ENCODE assay signal across 8 cellular contexts in the genomic region with DNA sequence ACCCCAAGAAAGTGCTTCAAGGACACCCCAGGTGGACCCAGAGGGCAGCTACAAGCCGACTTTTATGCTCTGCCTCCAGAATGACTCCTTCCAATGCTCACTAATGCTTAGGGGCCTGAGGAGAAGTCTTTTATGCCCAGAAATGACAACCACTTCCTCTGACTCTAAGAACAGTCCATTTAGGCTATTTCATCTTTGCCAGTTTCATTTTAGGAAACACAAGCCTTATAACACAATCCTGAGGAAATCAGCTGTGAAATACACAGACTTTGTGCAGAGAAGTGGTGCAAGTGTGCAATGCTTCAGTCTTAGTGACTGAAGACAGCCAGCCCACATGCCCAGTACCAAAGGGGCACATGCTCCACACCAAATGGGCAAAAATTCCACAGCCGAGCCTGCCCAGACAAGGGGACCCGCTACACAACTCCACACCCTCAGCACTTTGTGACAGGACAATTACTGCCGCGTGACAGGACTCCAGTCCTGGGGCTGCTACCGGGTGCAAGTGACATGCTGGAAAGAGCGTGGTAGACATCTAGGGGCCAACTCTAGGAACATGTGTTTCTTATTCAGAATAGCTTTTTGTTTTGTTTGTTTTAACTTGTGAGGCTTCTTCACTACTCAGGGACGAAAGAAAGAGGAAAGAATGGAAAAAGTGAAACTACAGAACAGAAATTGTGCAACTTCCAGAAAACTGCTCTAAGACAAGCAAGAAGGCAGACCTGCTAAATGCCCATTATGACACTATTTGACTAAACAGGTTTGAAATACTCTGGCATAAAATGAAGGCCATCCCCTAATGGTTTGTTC. TPM values are rescaled to one million over a fixed set of nuclear protein-coding genes. Genes with fewer than 3 reads are reported as not detected.
DNase-seq lines count a peak whose midpoint lies in the region; TF ChIP-seq lines count a peak whose summit lies in the region.

No MANE protein-coding gene starts in this region.

- H3K27me3 ChIP-seq in HL-60 (ENCODE audit: insufficient read depth, poor library complexity, severe bottlenecking) (no peaks in the 10 kb centered on the region), liver (ENCODE audit: control insufficient read depth in 4 of 4, insufficient read depth in 4 of 4, low read length in 3 of 4) (no peaks in the 10 kb centered on the region), transverse colon (no peaks in the 10 kb centered on the region)

- CTCF ChIA-PET in Calu3 (lab: Charles Lee): interaction anchor here (1.0 to 2.1 kb wide), 2 partner anchors 94 to 96 kb away, joined by 3 to 4 read pairs; no protein-coding TSS in a partner anchor
- CTCF ChIA-PET in MCF 10A (lab: Yijun Ruan, JAX): interaction anchor here (0.6 to 1.3 kb wide), 3 partner anchors 12 to 245 kb away, joined by 3 to 5 read pairs (median 4); no protein-coding TSS in a partner anchor
- CTCF ChIA-PET in OCI-LY7 (lab: Charles Lee; ENCODE audit: unreplicated experiment): no interaction called here

- H3K27me3 Mint-ChIP-seq in Calu3 (ENCODE audit: unreplicated experiment) (no peaks in the 10 kb centered on the region), MCF 10A (ENCODE audit: insufficient read depth, unreplicated experiment) (no peaks in the 10 kb centered on the region)

- H3K4me3 ChIP-seq in HL-60 (replicated peaks; ENCODE audit: insufficient read depth, low read length) (peak overlapping the region; percentile 35), liver (ENCODE audit: low read depth in 1 of 3, low read length in 3 of 3) (peak overlapping the region; percentile 14 to 34 (median 20)), transverse colon (peak overlapping the region in 3 of 4 donors; percentile 2 to 21 (median 4)), OCI-LY7 (ENCODE audit: low read depth, low read length, poor library complexity, severe bottlenecking) (no peak overlapping the region)

- no peaks in the 10 kb centered on the region for H3K9me2 ChIP-seq in OCI-LY7 (ENCODE audit: insufficient read depth, low read length)

- H3K27ac ChIP-seq in HL-60 (replicated peaks): peak overlapping the region; percentile 68
- H3K27ac ChIP-seq in liver (ENCODE audit: low read depth in 1 of 2, low read length in 2 of 2): peak overlapping the region; percentile 38 to 61
- peak overlapping the region; percentile 22 to 55 (median 40) for H3K27ac ChIP-seq in transverse colon
- no peak overlapping the region for H3K27ac ChIP-seq in OCI-LY7 (ENCODE audit: low read depth, low read length, poor library complexity, severe bottlenecking)

- H3K27ac Mint-ChIP-seq in Calu3 (ENCODE audit: unreplicated experiment) (no peak overlapping the region), MCF 10A (ENCODE audit: low read depth, unreplicated experiment) (no peak overlapping the region)

- H3K79me2 ChIP-seq in OCI-LY7 (ENCODE audit: insufficient read depth, low read depth, low read length): no peaks in the 10 kb centered on the region

- no peaks in the 10 kb centered on the region for H4K20me1 ChIP-seq in OCI-LY7 (ENCODE audit: insufficient read depth, low read length)

- H3K4me1 Mint-ChIP-seq in Calu3 (ENCODE audit: low read depth, unreplicated experiment) (no peaks in the 10 kb centered on the region), MCF 10A (ENCODE audit: insufficient read depth, unreplicated experiment) (peaks cover 4% of the 10 kb centered on the region)

- H3K9me3 Mint-ChIP-seq in Calu3 (ENCODE audit: low read depth, unreplicated experiment): peaks cover 6% of the 10 kb centered on the region
- peaks cover 10% of the 10 kb centered on the region for H3K9me3 Mint-ChIP-seq in MCF 10A (ENCODE audit: unreplicated experiment)

- BruUV-seq in Calu3 (replicated peaks; lab: Mats Ljungman, UMichigan) (no TSS peak), MCF 10A (replicated peaks; lab: Mats Ljungman, UMichigan) (no TSS peak), OCI-LY7 (replicated peaks; lab: Mats Ljungman, UMichigan) (no TSS peak)

- H3K36me3 Mint-ChIP-seq in Calu3 (ENCODE audit: insufficient read depth, unreplicated experiment): no peaks in the 10 kb centered on the region
- H3K36me3 Mint-ChIP-seq in MCF 10A (ENCODE audit: insufficient read depth, unreplicated experiment): no peaks in the 10 kb centered on the region

- DNase-seq in Calu3: peak; percentile 8
- DNase-seq in GM20000 (ENCODE audit: low spot score): peak; percentile 45
- DNase-seq in HL-60 (ENCODE audit: low read depth in 1 of 2, low spot score in 1 of 2): peak; percentile 16 to 60
- DNase-seq in MCF 10A (ENCODE audit: unreplicated experiment): peak; percentile 12
- DNase-seq in transverse colon: peak; percentile 43
- no peak for DNase-seq in OCI-LY7 (ENCODE audit: low spot score)
- DNase-seq in COLO668 (lab: John Stamatoyannopoulos, UW; ENCODE audit: unreplicated experiment): no peak

- H3K9me3 ChIP-seq in liver (ENCODE audit: control insufficient read depth in 4 of 4, low read length in 3 of 4) (peaks cover 0 to 4% (median 0%) of the 10 kb centered on the region in 4 donors), transverse colon (peaks cover 0 to 4% of the 10 kb centered on the region in 2 donors), OCI-LY7 (ENCODE audit: low read length) (no peaks in the 10 kb centered on the region)

- peak overlapping the region in 1 of 2 donors; percentile 51 for H3K9ac ChIP-seq in liver (ENCODE audit: low read depth in 1 of 2, low read length in 2 of 2)

- intact Hi-C loops in Calu3 (cut with micrococcal nuclease; ENCODE audit: unreplicated experiment): no loop called here
- intact Hi-C loops in MCF 10A (cut with micrococcal nuclease): no loop called here
- intact Hi-C loops in transverse colon (cut with DNase I; ENCODE audit: low total_unique reads): no loop called here
- intact Hi-C loops in OCI-LY7 (cut with micrococcal nuclease; ENCODE audit: unreplicated experiment): no loop called here

- H2AFZ ChIP-seq in OCI-LY7 (ENCODE audit: low read length): no peak overlapping the region

- no peak for TF ChIP-seq RAD21 in liver (IDR thresholded peaks at IDR 0.05)

- no peak overlapping the region for H3K4me2 ChIP-seq in OCI-LY7 (ENCODE audit: low read length)

- H3K36me3 ChIP-seq in liver (ENCODE audit: control insufficient read depth in 4 of 4, insufficient read depth in 3 of 4, low read depth in 1 of 4, low read length in 3 of 4) (no peaks in the 10 kb centered on the region), transverse colon (no peaks in the 10 kb centered on the region), OCI-LY7 (ENCODE audit: insufficient read depth, low read length) (no peaks in the 10 kb centered on the region)

- TF ChIP-seq CTCF in Calu3 (IDR thresholded peaks at IDR 0.05; ENCODE audit: unreplicated experiment): no peak
- no peak for TF ChIP-seq CTCF in GM20000 (IDR thresholded peaks at IDR 0.05; ENCODE audit: extremely low read depth, missing control alignments)
- no peak for TF ChIP-seq CTCF in HL-60 (IDR thresholded peaks at IDR 0.05; ENCODE audit: insufficient read depth, low read length)
- no peak for TF ChIP-seq CTCF in MCF 10A (IDR thresholded peaks at IDR 0.05; ENCODE audit: unreplicated experiment)
- TF ChIP-seq CTCF in liver (IDR thresholded peaks at IDR 0.05; ENCODE audit: low read depth, low read length, missing input control): no peak
- no peak for TF ChIP-seq CTCF in transverse colon (IDR thresholded peaks at IDR 0.05)
- no peak for TF ChIP-seq CTCF in OCI-LY7 (conservative IDR thresholded peaks at IDR 0.05; ENCODE audit: low read length)

- no peak for TF ChIP-seq POLR2A in transverse colon (IDR thresholded peaks at IDR 0.05)

- in situ Hi-C loops in transverse colon (cut with MboI; ENCODE audit: low pct_ligation_motif_present in 1 of 4, low pct_unique_long_range_greater_than_20kb in 1 of 4, low sequenced_read_pairs in 3 of 4): no loop called here

- 43% methylated on average over 8 of the region's 8 CpGs for WGBS in liver
- 26 to 28% methylated on average over 2 to 8 of the region's 8 CpGs for WGBS in transverse colon (ENCODE audit: low coverage in 1 of 2), 2 donors

- POLR2A ChIA-PET in MCF 10A (lab: Yijun Ruan, JAX) (no interaction called here), OCI-LY7 (lab: Charles Lee) (no interaction called here)

- no peak overlapping the region for H3K4me3 Mint-ChIP-seq in Calu3 (ENCODE audit: low read depth, unreplicated experiment)
- H3K4me3 Mint-ChIP-seq in MCF 10A (ENCODE audit: unreplicated experiment): peak overlapping the region; percentile 58

- peaks cover 0 to 6% (median 0%) of the 10 kb centered on the region in 4 donors for H3K4me1 ChIP-seq in liver (ENCODE audit: control insufficient read depth in 4 of 4, insufficient read depth in 4 of 4, low read length in 3 of 4)
- H3K4me1 ChIP-seq in transverse colon: peaks cover 0 to 16% (median 11%) of the 10 kb centered on the region in 4 donors
- H3K4me1 ChIP-seq in OCI-LY7 (ENCODE audit: insufficient read depth, low read length, poor library complexity, severe bottlenecking): no peaks in the 10 kb centered on the region

- no peak for TF ChIP-seq EP300 in transverse colon (IDR thresholded peaks at IDR 0.05; ENCODE audit: low read depth)

TF ChIP-seq in liver, 16 proteins besides CTCF, POLR2A, EP300 and RAD21 (continues in another document):
- TF ChIP-seq EGR1 (IDR thresholded peaks at IDR 0.05; ENCODE audit: low read depth in 2 of 2): no peak
- no peak for TF ChIP-seq FOXA1 (IDR thresholded peaks at IDR 0.05)
- no peak for TF ChIP-seq TAF1 (conservative IDR thresholded peaks at IDR 0.05)
- TF ChIP-seq NR2F2 (IDR thresholded peaks at IDR 0.05): no peak
- no peak for TF ChIP-seq GABPA (IDR thresholded peaks at IDR 0.05 in 1 of 2, conservative IDR thresholded peaks at IDR 0.05 in 1 of 2)

RNA-seq across cellular contexts. Expression of gene PLAGL1, which starts 28.2 kb away (rescaled TPM):
- total RNA-seq in Calu3 (2022): 9.8 and 10.7 TPM in 2 replicates
- 46.4 and 52.1 TPM in 2 replicates for total RNA-seq in MCF 10A (2022)
- 1 to 10 TPM; 2.6 to 6.3 TPM for total RNA-seq in liver
- polyA plus RNA-seq in liver: 1 to 10 TPM; 1.3 to 1.4 TPM
- 100 to 1,000 TPM in 1 of 4 donors, 10 to 100 TPM in 3; 45.3 to 133 (median 50.4) TPM for total RNA-seq in transverse colon
- 1.0 and 1.7 TPM in 2 replicates for total RNA-seq in OCI-LY7 (2014; rRNA removed; shearing (Covaris generic))
- total RNA-seq in OCI-LY7 (2022): 1.7 and 2.3 TPM in 2 replicates

RNA-seq across cellular contexts. Expression of gene SF3B5, which starts 59.1 kb away (rescaled TPM):
- total RNA-seq in Calu3 (2022): 104 and 113 TPM in 2 replicates
- total RNA-seq in MCF 10A (2022): 211 and 298 TPM in 2 replicates
- total RNA-seq in liver: 10 to 100 TPM; 51.8 to 63.1 TPM
- 100 to 1,000 TPM; 131 to 178 TPM for polyA plus RNA-seq in liver
- 100 to 1,000 TPM in 2 of 4 donors, 10 to 100 TPM in 2; 60.2 to 187 (median 101) TPM for total RNA-seq in transverse colon
- 132 and 187 TPM in 2 replicates for total RNA-seq in OCI-LY7 (2014; rRNA removed; shearing (Covaris generic))
- 110 and 135 TPM in 2 replicates for total RNA-seq in OCI-LY7 (2022)

Comparison
In these comparisons a context has a peak if more than half of its experiments do, and no peak if none do; other contexts are left out.
1. DNase-seq: peak in Calu3 (single experiment), GM20000 (single experiment), HL-60 (2 of 2), MCF 10A (single experiment) and transverse colon (single experiment); none in OCI-LY7 (single experiment) and COLO668 (single experiment).